Comparison of ENCODE assay signal across 1 cellular context in the genomic region with DNA sequence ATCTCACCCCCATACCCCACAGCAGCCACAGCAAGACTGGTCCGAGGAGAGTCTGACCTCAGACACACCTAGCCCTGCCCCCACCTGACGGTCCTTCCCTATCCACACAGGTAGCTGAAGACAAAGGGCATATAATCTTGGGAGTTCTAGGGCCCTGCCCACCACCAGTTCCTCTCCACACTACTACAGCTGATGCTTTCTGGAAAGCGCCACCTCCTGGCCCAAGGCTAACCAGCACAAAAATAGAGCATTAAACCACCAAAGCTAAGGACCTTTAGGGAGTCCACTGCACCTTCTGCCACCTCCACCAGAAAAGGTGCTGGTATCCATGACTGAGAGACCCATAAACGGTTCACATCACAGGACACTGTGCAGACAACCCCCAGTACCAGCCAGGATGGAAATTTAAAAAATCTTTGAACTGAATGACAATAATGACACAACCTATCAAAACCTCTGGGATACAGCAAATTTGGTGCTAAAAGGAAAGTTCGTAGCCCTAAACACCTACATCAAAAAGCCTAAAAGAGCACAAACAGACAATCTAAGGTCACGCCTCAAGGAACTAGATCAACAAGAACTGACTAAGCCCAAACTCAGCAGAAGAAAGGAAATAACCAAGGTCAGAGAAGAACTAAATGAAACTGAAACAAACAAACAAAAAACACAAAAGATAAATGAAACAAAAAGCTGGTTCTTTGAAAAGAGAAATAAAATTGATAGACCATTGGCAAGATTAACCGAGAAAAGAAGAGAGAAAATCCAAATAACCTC.
TF ChIP-seq lines count a peak whose summit lies in the region.

No MANE protein-coding gene starts in this region.

TF ChIP-seq in HCT116, 20 proteins besides CTCF, POLR2A, EP300 and RAD21 (continued from another document):
- no peak for TF ChIP-seq SP1 (IDR thresholded peaks at IDR 0.05; ENCODE audit: low read depth)
- TF ChIP-seq ZNF274 (IDR thresholded peaks at IDR 0.05; ENCODE audit: low read depth, low read length), result no peak
- no peak for TF ChIP-seq SRF (IDR thresholded peaks at IDR 0.05; ENCODE audit: low read depth)
- no peak for TF ChIP-seq FOSL1 (IDR thresholded peaks at IDR 0.05; ENCODE audit: low read depth)
- TF ChIP-seq, protein P1, sequence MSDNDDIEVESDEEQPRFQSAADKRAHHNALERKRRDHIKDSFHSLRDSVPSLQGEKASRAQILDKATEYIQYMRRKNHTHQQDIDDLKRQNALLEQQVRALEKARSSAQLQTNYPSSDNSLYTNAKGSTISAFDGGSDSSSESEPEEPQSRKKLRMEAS (IDR thresholded peaks at IDR 0.05), result no peak
- no peak for TF ChIP-seq EGR1 (IDR thresholded peaks at IDR 0.05; ENCODE audit: low read depth)
- TF ChIP-seq, protein P2, sequence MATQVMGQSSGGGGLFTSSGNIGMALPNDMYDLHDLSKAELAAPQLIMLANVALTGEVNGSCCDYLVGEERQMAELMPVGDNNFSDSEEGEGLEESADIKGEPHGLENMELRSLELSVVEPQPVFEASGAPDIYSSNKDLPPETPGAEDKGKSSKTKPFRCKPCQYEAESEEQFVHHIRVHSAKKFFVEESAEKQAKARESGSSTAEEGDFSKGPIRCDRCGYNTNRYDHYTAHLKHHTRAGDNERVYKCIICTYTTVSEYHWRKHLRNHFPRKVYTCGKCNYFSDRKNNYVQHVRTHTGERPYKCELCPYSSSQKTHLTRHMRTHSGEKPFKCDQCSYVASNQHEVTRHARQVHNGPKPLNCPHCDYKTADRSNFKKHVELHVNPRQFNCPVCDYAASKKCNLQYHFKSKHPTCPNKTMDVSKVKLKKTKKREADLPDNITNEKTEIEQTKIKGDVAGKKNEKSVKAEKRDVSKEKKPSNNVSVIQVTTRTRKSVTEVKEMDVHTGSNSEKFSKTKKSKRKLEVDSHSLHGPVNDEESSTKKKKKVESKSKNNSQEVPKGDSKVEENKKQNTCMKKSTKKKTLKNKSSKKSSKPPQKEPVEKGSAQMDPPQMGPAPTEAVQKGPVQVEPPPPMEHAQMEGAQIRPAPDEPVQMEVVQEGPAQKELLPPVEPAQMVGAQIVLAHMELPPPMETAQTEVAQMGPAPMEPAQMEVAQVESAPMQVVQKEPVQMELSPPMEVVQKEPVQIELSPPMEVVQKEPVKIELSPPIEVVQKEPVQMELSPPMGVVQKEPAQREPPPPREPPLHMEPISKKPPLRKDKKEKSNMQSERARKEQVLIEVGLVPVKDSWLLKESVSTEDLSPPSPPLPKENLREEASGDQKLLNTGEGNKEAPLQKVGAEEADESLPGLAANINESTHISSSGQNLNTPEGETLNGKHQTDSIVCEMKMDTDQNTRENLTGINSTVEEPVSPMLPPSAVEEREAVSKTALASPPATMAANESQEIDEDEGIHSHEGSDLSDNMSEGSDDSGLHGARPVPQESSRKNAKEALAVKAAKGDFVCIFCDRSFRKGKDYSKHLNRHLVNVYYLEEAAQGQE (IDR thresholded peaks at IDR 0.05; ENCODE audit: low read depth), result no peak
